Comparison of ENCODE assay signal across 19 cellular contexts in genomic region chr7:137642467-137642866, GRCh38.
DNase-seq lines count a peak whose midpoint lies in the region; ATAC-seq and TF ChIP-seq lines count a peak whose summit lies in the region.
"Had no signal": no experiment of that assay in that cellular context is flagged by ENCODE, and none has a peak within 500 bp of the region (broad histone marks: within the 10 kb centered on the region; RNA-seq: fewer than 3 reads in every experiment).

No MANE protein-coding gene starts in this region.

- DNase-seq in COLO829 (ENCODE audit: low spot score) (peak; percentile 99), KBM-7 (peak; percentile 61), SK-N-MC (ENCODE audit: low read depth, low spot score) (peak; percentile 67), foreskin fibroblast (peak; percentile 64 to 83), hepatic stellate cell (ENCODE audit: low spot score) (no peak)
- DNase-seq: activated CD4-positive, alpha-beta T cell treated with anti-CD3 and anti-CD28 coated beads, Interleukin-2, amount 50 U/mL, for 1 hour; activated T-cell treated with anti-CD3 and anti-CD28 coated beads, Interleukin-2, amount 50 U/mL, for 4 hours; amniotic stem cell; CD8-positive, alpha-beta memory T cell; cortex of kidney; H7; NCI-H1092; RPMI8226; stimulated activated naive CD4-positive, alpha-beta T cell treated with Interleukin-2 at 50 U/mL for 16 hours; T-helper 9 cell had no signal

- H3K36me3 ChIP-seq in SK-N-MC (ENCODE audit: insufficient read depth, low read length) = no peaks in the 10 kb centered on the region
- H3K36me3 ChIP-seq: neutrophil had no signal

- no peaks in the 10 kb centered on the region for H3K9me3 ChIP-seq in SK-N-MC (ENCODE audit: low read depth, low read length)
- H3K9me3 ChIP-seq: neutrophil had no signal

- in situ Hi-C loops in KBM-7 (cut with MboI; ENCODE audit: low pct_unique_long_range_greater_than_20kb, low sequenced_read_pairs) = no loop called here

- no peak overlapping the region for H3K4me3 ChIP-seq in SK-N-MC
- no peak overlapping the region for H3K4me3 ChIP-seq in foreskin fibroblast (ENCODE audit: low read depth in 1 of 2, low read length in 2 of 2)

- TF ChIP-seq CTCF in foreskin fibroblast (IDR thresholded peaks at IDR 0.05; ENCODE audit: low read depth, low read length) = no peak

- ATAC-seq in GM19351 (IDR thresholded peaks at IDR 0.05; ENCODE audit: unreplicated experiment) = no peak
- ATAC-seq in GM21528 (IDR thresholded peaks at IDR 0.05; ENCODE audit: low FRiP score, unreplicated experiment) = no peak
- no peak for ATAC-seq in GM19324 (IDR thresholded peaks at IDR 0.05; ENCODE audit: low FRiP score, unreplicated experiment)
- ATAC-seq: activated T-cell treated with anti-CD3 and anti-CD28 coated beads, Interleukin-2, amount 50 U/mL, for 4 hours had no signal

- no peak overlapping the region for H3K9ac ChIP-seq in SK-N-MC (ENCODE audit: insufficient read length)

- H3K27ac ChIP-seq in SK-N-MC = no peak overlapping the region
- H3K27ac ChIP-seq: neutrophil had no signal
